Comparison of ENCODE assay signal across 15 cellular contexts in genomic region chr13:108917581-108917980, GRCh38.
DNase-seq lines count a peak whose midpoint lies in the region; ATAC-seq, FAIRE-seq and TF ChIP-seq lines count a peak whose summit lies in the region.
"Had no signal": no experiment of that assay in that cellular context is flagged by ENCODE, and none has a peak within 500 bp of the region (broad histone marks: within the 10 kb centered on the region; RNA-seq: fewer than 3 reads in every experiment).

No MANE protein-coding gene starts in this region.

- H3K4me3 ChIP-seq in liver (ENCODE audit: low read depth in 1 of 3, low read length in 3 of 3), result no peak overlapping the region
- no peak overlapping the region for H3K4me3 ChIP-seq in HepG2 (replicated peaks in 1 of 3; ENCODE audit: insufficient read depth in 1 of 3, low read depth in 2 of 3, low read length in 3 of 3)
- no peak overlapping the region for H3K4me3 ChIP-seq in astrocyte of the cerebellum (ENCODE audit: low read depth, low read length)
- no peak overlapping the region for H3K4me3 ChIP-seq in gastroesophageal sphincter
- no peak overlapping the region for H3K4me3 ChIP-seq in mammary epithelial cell (replicated peaks in 1 of 3; ENCODE audit: insufficient read depth in 1 of 3, low read depth in 2 of 3, low read length in 3 of 3)
- H3K4me3 ChIP-seq: HAP-1, heart left ventricle, tibial nerve had no signal

- no peaks in the 10 kb centered on the region for H3K79me2 ChIP-seq in HepG2 (ENCODE audit: insufficient read depth, low read length)
- no peaks in the 10 kb centered on the region for H3K79me2 ChIP-seq in mammary epithelial cell (ENCODE audit: insufficient read depth, low read length)

- TF ChIP-seq POLR2A in HepG2 (IDR thresholded peaks at IDR 0.05; ENCODE audit: insufficient read depth in 1 of 2, low read depth in 2 of 2, low read length in 2 of 2) (no peak), gastroesophageal sphincter (IDR thresholded peaks at IDR 0.05) (no peak)

- no peak for TF ChIP-seq CTCF in liver (IDR thresholded peaks at IDR 0.05; ENCODE audit: low read depth, low read length, missing input control)
- TF ChIP-seq CTCF in HepG2 (CRISPR knock-in tag; IDR thresholded peaks at IDR 0.05), result no peak
- TF ChIP-seq CTCF in astrocyte of the cerebellum (IDR thresholded peaks at IDR 0.05; ENCODE audit: low read depth, low read length, missing control alignments), result no peak
- no peak for TF ChIP-seq CTCF in gastroesophageal sphincter (IDR thresholded peaks at IDR 0.05)
- no peak for TF ChIP-seq CTCF in mammary epithelial cell (conservative IDR thresholded peaks at IDR 0.05 in 1 of 2, IDR thresholded peaks at IDR 0.05 in 1 of 2; ENCODE audit: extremely low read depth in 1 of 2, insufficient read depth in 1 of 2, low read depth in 1 of 2, low read length in 2 of 2)

- FAIRE-seq in HepG2 (lab: Jason Lieb, UNC), result no peak

- H3K36me3 ChIP-seq in liver (ENCODE audit: control insufficient read depth in 4 of 4, insufficient read depth in 3 of 4, low read depth in 1 of 4, low read length in 3 of 4), result no peaks in the 10 kb centered on the region
- H3K36me3 ChIP-seq in HepG2 (replicated peaks in 1 of 2; ENCODE audit: control insufficient read depth in 1 of 2, insufficient read depth in 2 of 2, low read length in 2 of 2), result no peaks in the 10 kb centered on the region
- no peaks in the 10 kb centered on the region for H3K36me3 ChIP-seq in gastroesophageal sphincter
- H3K36me3 ChIP-seq in mammary epithelial cell (ENCODE audit: insufficient read depth, low read length), result no peaks in the 10 kb centered on the region
- H3K36me3 ChIP-seq: HAP-1, heart left ventricle, tibial nerve had no signal

- H4K20me1 ChIP-seq in HepG2 (ENCODE audit: insufficient read depth, low read length) (no peaks in the 10 kb centered on the region), mammary epithelial cell (ENCODE audit: insufficient read depth, low read length) (no peaks in the 10 kb centered on the region)

- ATAC-seq in HepG2, result no peak
- no peak for ATAC-seq in gastroesophageal sphincter
- ATAC-seq: heart left ventricle had no signal

- TF ChIP-seq RAD21 in liver (IDR thresholded peaks at IDR 0.05) (no peak), HepG2 (CRISPR knock-in tag; IDR thresholded peaks at IDR 0.05) (no peak)

- CTCF ChIA-PET in HepG2 (lab: Yijun Ruan, JAX; ENCODE audit: low intra/inter-chr PET ratio, low total read pairs) (no interaction called here), mammary epithelial cell (lab: Charles Lee; ENCODE audit: low non-redundant PET) (no interaction called here)

- WGBS in liver, result 57% methylated on average over 3 of the region's 3 CpGs
- 94% methylated on average over 3 of the region's 3 CpGs for WGBS in HepG2 (ENCODE audit: low lambda C conversion rate)
- 63% methylated on average over 3 of the region's 3 CpGs for WGBS in gastroesophageal sphincter (ENCODE audit: low coverage in 1 of 2), 2 donors
- WGBS in mammary epithelial cell (ENCODE audit: low coverage, missing lambda C conversion rate), result 99% methylated on average over 3 of the region's 3 CpGs

- BruUV-seq in HepG2 (replicated peaks; lab: Mats Ljungman, UMichigan) (no TSS peak), mammary epithelial cell (replicated peaks; lab: Mats Ljungman, UMichigan) (no TSS peak)

- H2AFZ ChIP-seq in HepG2 (ENCODE audit: low read length), result no peak overlapping the region
- H2AFZ ChIP-seq in mammary epithelial cell (ENCODE audit: low read depth, low read length), result no peak overlapping the region

- H3K27me3 ChIP-seq in liver (ENCODE audit: control insufficient read depth in 4 of 4, insufficient read depth in 4 of 4, low read length in 3 of 4) (no peaks in the 10 kb centered on the region), HepG2 (ENCODE audit: control insufficient read depth in 1 of 2, insufficient read depth in 2 of 2, low read length in 2 of 2) (no peaks in the 10 kb centered on the region), gastroesophageal sphincter (no peaks in the 10 kb centered on the region), mammary epithelial cell (ENCODE audit: insufficient read depth, low read length) (no peaks in the 10 kb centered on the region)
- H3K27me3 ChIP-seq: heart left ventricle, tibial nerve had no signal

- in situ Hi-C loops in HepG2 (cut with HindIII; ENCODE audit: extremely low pct_ligation_motif_present, low pct_unique_long_range_greater_than_20kb) (no loop called here), astrocyte of the cerebellum (cut with HindIII; ENCODE audit: low sequenced_read_pairs) (no loop called here), mammary epithelial cell (cut with MboI; ENCODE audit: low sequenced_read_pairs in 2 of 2) (no loop called here)

- H3K9me3 ChIP-seq in liver (ENCODE audit: control insufficient read depth in 4 of 4, low read length in 3 of 4) (no peaks in the 10 kb centered on the region), HepG2 (ENCODE audit: low read length) (no peaks in the 10 kb centered on the region), gastroesophageal sphincter (no peaks in the 10 kb centered on the region), mammary epithelial cell (replicated peaks; ENCODE audit: insufficient read depth, low read length) (no peaks in the 10 kb centered on the region)
- H3K9me3 ChIP-seq: HAP-1, heart left ventricle, tibial nerve had no signal

- H3K9ac ChIP-seq in liver (ENCODE audit: low read depth in 1 of 2, low read length in 2 of 2), result peak overlapping the region in 1 of 2 donors; percentile 37
- no peak overlapping the region for H3K9ac ChIP-seq in HepG2 (ENCODE audit: insufficient read depth, low read depth, low read length)
- H3K9ac ChIP-seq in mammary epithelial cell (ENCODE audit: insufficient read depth, low read length), result no peak overlapping the region

- TF ChIP-seq EP300 in HepG2 (IDR thresholded peaks at IDR 0.05; ENCODE audit: low read depth in 2 of 2, low read length in 2 of 2) (no peak), HepG2 (CRISPR knock-in tag; IDR thresholded peaks at IDR 0.05; ENCODE audit: borderline replicate concordance) (no peak), gastroesophageal sphincter (IDR thresholded peaks at IDR 0.05) (no peak)

- dilution Hi-C loops in mammary epithelial cell (cut with HindIII; ENCODE audit: low sequenced_read_pairs), result no loop called here

- POLR2A ChIA-PET in HepG2 (lab: Yijun Ruan, JAX), result no interaction called here

- no peak overlapping the region for H3K4me2 ChIP-seq in HepG2 (ENCODE audit: low read depth, low read length)
- no peak overlapping the region for H3K4me2 ChIP-seq in mammary epithelial cell (ENCODE audit: insufficient read depth, low read depth, low read length)

- peaks cover 0 to 28% (median 6%) of the 10 kb centered on the region in 4 donors for H3K4me1 ChIP-seq in liver (ENCODE audit: control insufficient read depth in 4 of 4, insufficient read depth in 4 of 4, low read length in 3 of 4)
- peaks cover 22% of the 10 kb centered on the region for H3K4me1 ChIP-seq in HepG2 (ENCODE audit: insufficient read depth, low read length)
- H3K4me1 ChIP-seq in gastroesophageal sphincter, result peaks cover 13 to 51% (median 20%) of the 10 kb centered on the region in 3 donors
- H3K4me1 ChIP-seq in mammary epithelial cell (ENCODE audit: insufficient read depth, low read length), result peaks cover 25% of the 10 kb centered on the region
- H3K4me1 ChIP-seq: HAP-1 had no signal

- intact Hi-C loops in HepG2 (cut with micrococcal nuclease; ENCODE audit: unreplicated experiment) (no loop called here), mammary epithelial cell (cut with micrococcal nuclease) (no loop called here)

- DNase-seq in HepG2 (ENCODE audit: low spot score), result no peak
- DNase-seq in astrocyte of the cerebellum (ENCODE audit: low read depth), result peak; percentile 59
- DNase-seq in mammary epithelial cell, result no peak
- DNase-seq in NCI-H2107 (lab: John Stamatoyannopoulos, UW), result no peak
- no peak for DNase-seq in central memory CD4-positive, alpha-beta T cell
- DNase-seq in anterior cingulate cortex (lab: John Stamatoyannopoulos, UW), result no peak
- DNase-seq: activated CD4-positive, alpha-beta T cell treated with anti-CD3 and anti-CD28 coated beads for 1 hour; heart left ventricle; NK-92 treated with Interleukin-12 subunit alpha and Interleukin-12 subunit beta, amount 100 ng/mL, for 24 hours; Right ventricle myocardium superior; stimulated activated CD4-positive, alpha-beta T cell treated with anti-CD3 and anti-CD28 coated beads, Interleukin-4, amount 100 ng/mL, for 24 hours had no signal

- H3K27ac ChIP-seq in liver (ENCODE audit: low read depth in 1 of 2, low read length in 2 of 2), result peak overlapping the region; percentile 76 to 95
- H3K27ac ChIP-seq in HepG2 (ENCODE audit: extremely low read length, insufficient read depth, low read length), result no peak overlapping the region
- H3K27ac ChIP-seq in gastroesophageal sphincter, result peak overlapping the region in 3 of 4 donors; percentile 84 to 88 (median 86)
- H3K27ac ChIP-seq in mammary epithelial cell (ENCODE audit: insufficient read depth, low read depth, low read length), result no peak overlapping the region

TF ChIP-seq in liver, 16 proteins besides CTCF, POLR2A, EP300 and RAD21 (continues in another document):
- TF ChIP-seq FOXA2 (IDR thresholded peaks at IDR 0.05), result no peak
- TF ChIP-seq HNF4G (IDR thresholded peaks at IDR 0.05), result no peak
- TF ChIP-seq FOXA1 (IDR thresholded peaks at IDR 0.05), result no peak
- TF ChIP-seq TAF1 (conservative IDR thresholded peaks at IDR 0.05), result no peak

TF ChIP-seq in HepG2, 621 proteins besides CTCF, POLR2A, EP300 and RAD21:
- no peak for TF ChIP-seq TMF1 (CRISPR knock-in tag; IDR thresholded peaks at IDR 0.05; ENCODE audit: low read depth)
- no peak for TF ChIP-seq TOE1 (CRISPR knock-in tag; IDR thresholded peaks at IDR 0.05)
- TF ChIP-seq NFYC (CRISPR knock-in tag; IDR thresholded peaks at IDR 0.05), result no peak
- no peak for TF ChIP-seq IKZF4 (CRISPR knock-in tag; IDR thresholded peaks at IDR 0.05; ENCODE audit: borderline replicate concordance, low read depth, not compliant biosample characterization)

Comparison
In these comparisons a context has a peak if more than half of its experiments do, and no peak if none do; other contexts are left out.
1. H3K27ac ChIP-seq: peak in liver (2 of 2) and gastroesophageal sphincter (3 of 4); none in HepG2 (single experiment) and mammary epithelial cell (single experiment).